Comparison of ENCODE assay signal across 28 cellular contexts in genomic region chr1:88188038-88188437, GRCh38.
"Had no signal": no experiment of that assay in that cellular context is flagged by ENCODE, and none has a peak within 500 bp of the region (broad histone marks: within the 10 kb centered on the region; RNA-seq: fewer than 3 reads in every experiment).

No MANE protein-coding gene starts in this region.

- H3K27me3 ChIP-seq: left lung, pancreas, suprapubic skin, tibial artery, uterus had no signal

- H3K27ac ChIP-seq: left lung, lower lobe of right lung, pancreas, prostate gland, skin epidermis, suprapubic skin, thoracic aorta, tibial artery, uterus had no signal

- FAIRE-seq: islet of Langerhans, kidney, pancreas had no signal

- DNase-seq: kidney; left colon; left lung; lower lobe of right lung; mammary epithelial cell; mesenchymal stem cell; naive thymus-derived CD8-positive, alpha-beta T cell; nucleus accumbens; pancreas; posterior cingulate gyrus; retina; right cardiac atrium; stimulated activated CD4-positive, alpha-beta T cell treated with anti-CD3 and anti-CD28 coated beads, Interleukin-12 subunit alpha, Interleukin-12 subunit beta, amount 100 ng/mL, for 4 hours; stimulated activated CD4-positive, alpha-beta T cell treated with anti-CD3 and anti-CD28 coated beads, Interleukin-15, amount 100 ng/mL, for 24 hours; stimulated activated CD4-positive, alpha-beta T cell treated with anti-CD3 and anti-CD28 coated beads, Interleukin-2, amount 100 ng/mL, for 24 hours; stimulated activated CD4-positive, alpha-beta T cell treated with anti-CD3 and anti-CD28 coated beads, Interleukin-4, amount 100 ng/mL, for 1 hour; stimulated activated naive CD4-positive, alpha-beta T cell; tibial artery; uterus had no signal

- ATAC-seq: left colon; left lung; lower lobe of right lung; naive thymus-derived CD8-positive, alpha-beta T cell; pancreas; right cardiac atrium; sciatic nerve had no signal

- H3K36me3 ChIP-seq: left lung, lower lobe of right lung, pancreas, prostate gland, suprapubic skin, thoracic aorta, tibial artery, uterus had no signal

- H3K9me3 Mint-ChIP-seq: naive thymus-derived CD8-positive, alpha-beta T cell; neural crest cell; stimulated activated naive CD8-positive, alpha-beta T cell treated with anti-CD3 and anti-CD28 coated beads, Interleukin-15, Interleukin-2, amounts not matched to agents 100 ng/mL and 50 ng/mL, for 24 hours had no signal

- H3K27ac Mint-ChIP-seq: naive thymus-derived CD8-positive, alpha-beta T cell; nephron; stimulated activated naive CD8-positive, alpha-beta T cell treated with anti-CD3 and anti-CD28 coated beads, Interleukin-15, Interleukin-2, amounts not matched to agents 100 ng/mL and 50 ng/mL, for 24 hours had no signal

- H3K36me3 Mint-ChIP-seq: naive thymus-derived CD8-positive, alpha-beta T cell had no signal

- H3K9me3 ChIP-seq: left lung, lower lobe of right lung, pancreas, prostate gland, suprapubic skin, thoracic aorta, tibial artery, uterus had no signal

- H3K4me3 Mint-ChIP-seq: naive thymus-derived CD8-positive, alpha-beta T cell; nephron; neural crest cell; stimulated activated naive CD8-positive, alpha-beta T cell treated with anti-CD3 and anti-CD28 coated beads, Interleukin-15, Interleukin-2, amounts not matched to agents 100 ng/mL and 50 ng/mL, for 24 hours had no signal

- H3K4me1 ChIP-seq: left lung, lower lobe of right lung, pancreas, prostate gland, suprapubic skin, tibial artery, uterus had no signal

- H3K4me3 ChIP-seq: left lung, lower lobe of right lung, pancreas, prostate gland, skin epidermis, suprapubic skin, thoracic aorta, tibial artery, uterus had no signal
